27 cellular contexts compared by ENCODE assay signal in the genomic region with DNA sequence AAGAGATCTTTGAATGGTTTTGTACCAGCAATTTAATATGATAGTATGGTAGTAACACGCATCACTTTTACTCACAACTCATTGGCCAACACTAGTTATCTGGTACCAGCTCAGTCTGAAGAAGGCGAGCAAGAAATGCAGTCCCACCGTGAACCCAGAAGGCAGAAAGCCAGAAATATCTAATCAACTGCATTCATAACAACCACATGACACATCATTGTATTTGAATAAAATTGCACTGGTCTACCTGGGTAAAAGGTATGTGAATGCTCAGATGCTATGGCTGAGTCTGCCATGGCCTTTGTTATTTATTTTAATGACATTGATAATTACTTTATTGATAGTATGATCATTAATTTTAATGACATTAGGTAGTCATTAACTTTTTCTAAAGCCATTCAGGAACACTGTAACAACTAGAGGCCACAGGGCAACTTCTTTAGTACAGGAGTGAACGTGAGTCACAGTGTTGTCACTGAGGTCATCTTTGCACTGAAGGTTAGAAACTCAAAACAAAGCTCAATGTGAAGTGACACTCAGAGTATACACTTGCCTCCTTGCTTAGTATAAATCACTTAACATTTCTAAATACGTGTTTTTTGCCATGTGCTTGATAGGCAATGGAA.
A peak's percentile ranks its signal among the peaks of the same experiment; 100 is the strongest.
DNase-seq lines count a peak whose midpoint lies in the region; ATAC-seq, FAIRE-seq and TF ChIP-seq lines count a peak whose summit lies in the region.
"Had no signal": no experiment of that assay in that cellular context is flagged by ENCODE, and none has a peak within 500 bp of the region (broad histone marks: within the 10 kb centered on the region; RNA-seq: fewer than 3 reads in every experiment).

No MANE protein-coding gene starts in this region.

- H4K5ac ChIP-seq in H1 (ENCODE audit: insufficient read length, low read depth, low read length), result no peak overlapping the region

- WGBS in H1 (ENCODE audit: extremely low coverage in 1 of 2, insufficient coverage in 1 of 2, insufficient read length in 1 of 2, insufficient replicate concordance in 2 of 2, low coverage in 1 of 2, low lambda C conversion rate in 2 of 2, missing lambda C conversion rate in 1 of 2), 2 experiments, result 92% methylated on average over 5 of the region's 5 CpGs; no CpG with 5 or more reads in 1 of the 2 experiments

- H3K23ac ChIP-seq in H1 (ENCODE audit: insufficient read length), result no peak overlapping the region

- H3K9me3 ChIP-seq in H1 (ENCODE audit: insufficient read depth in 2 of 2, low read depth in 1 of 2, low read length in 1 of 2), result no peaks in the 10 kb centered on the region
- H3K9me3 ChIP-seq: colonic mucosa, suprapubic skin had no signal

- H3K27me3 ChIP-seq in H1 (replicated peaks in 1 of 4; ENCODE audit: control insufficient read depth in 3 of 4, extremely low read depth in 1 of 4, insufficient read depth in 3 of 4, low read length in 3 of 4), result no peaks in the 10 kb centered on the region; a peak in 1 of 7 replicates
- H3K27me3 ChIP-seq: colonic mucosa, suprapubic skin had no signal

- POLR2A ChIA-PET in H1 (lab: Charles Lee; ENCODE audit: partially characterized antibody), result no interaction called here

- H2BK120ac ChIP-seq in H1 (replicated peaks; ENCODE audit: low read depth, low read length), result no peak overlapping the region

- H4K91ac ChIP-seq in H1 (replicated peaks; ENCODE audit: insufficient read length, low read length), result no peak overlapping the region

- no peaks in the 10 kb centered on the region for H3K79me2 ChIP-seq in H1 (ENCODE audit: control insufficient read depth in 1 of 2, insufficient read depth in 2 of 2, low read length in 2 of 2)

- FAIRE-seq in H1 (lab: Jason Lieb, UNC), result no peak
- FAIRE-seq: GM19239, urothelium cell line had no signal

- H2BK5ac ChIP-seq in H1 (ENCODE audit: low read depth, low read length), result no peak overlapping the region

- no peak overlapping the region for H2AFZ ChIP-seq in H1 (ENCODE audit: low read length)

- no peak for TF ChIP-seq POLR2A in H1 (IDR thresholded peaks at IDR 0.05; ENCODE audit: control extremely low read depth in 1 of 2, low read depth in 2 of 2, low read length in 2 of 2)

- TF ChIP-seq EP300 in H1 (IDR thresholded peaks at IDR 0.05; ENCODE audit: borderline replicate concordance in 1 of 2, low read depth in 2 of 2, low read length in 2 of 2), result no peak

- no peaks in the 10 kb centered on the region for H3K36me3 ChIP-seq in H1 (ENCODE audit: control insufficient read depth in 2 of 4, insufficient read depth in 4 of 4, low read length in 3 of 4)
- H3K36me3 ChIP-seq: colonic mucosa, suprapubic skin had no signal

- no peak for TF ChIP-seq RAD21 in H1 (IDR thresholded peaks at IDR 0.05 in 1 of 2, conservative IDR thresholded peaks at IDR 0.05 in 1 of 2; ENCODE audit: low read depth in 2 of 2, low read length in 2 of 2)

- no peak overlapping the region for H3K27ac ChIP-seq in H1 (ENCODE audit: low read depth, low read length)
- H3K27ac ChIP-seq: colonic mucosa, suprapubic skin, VCaP had no signal

- no peaks in the 10 kb centered on the region for H4K20me1 ChIP-seq in H1 (replicated peaks in 1 of 2; ENCODE audit: control insufficient read depth in 1 of 2, insufficient read depth in 2 of 2, low read length in 2 of 2)

- BruUV-seq in Calu3 (replicated peaks; lab: Mats Ljungman, UMichigan), result no TSS peak

- H3K27ac Mint-ChIP-seq in Calu3 (ENCODE audit: unreplicated experiment) (peak overlapping the region; percentile 97), mesothelial cell of epicardium (peak overlapping the region; percentile 68)
- H3K27ac Mint-ChIP-seq: activated naive CD4-positive, alpha-beta T cell treated with anti-CD3 and anti-CD28 coated beads for 36 hours; memory B cell had no signal

- H3K36me3 Mint-ChIP-seq in Calu3 (ENCODE audit: insufficient read depth, unreplicated experiment), result peaks cover 29% of the 10 kb centered on the region
- H3K36me3 Mint-ChIP-seq in mesothelial cell of epicardium, result no peaks in the 10 kb centered on the region

- H3K56ac ChIP-seq in H1 (replicated peaks; ENCODE audit: insufficient read length, low read depth, low read length), result no peak overlapping the region

- peaks cover 0 to 8% (median under 1%) of the 10 kb centered on the region in 4 experiments; a peak in 4 of 7 replicates for H3K4me1 ChIP-seq in H1 (replicated peaks in 1 of 4; ENCODE audit: control insufficient read depth in 3 of 4, insufficient read depth in 4 of 4, low read length in 3 of 4)
- H3K4me1 ChIP-seq: colonic mucosa had no signal

- H3K4me2 ChIP-seq in H1 (ENCODE audit: insufficient read depth in 1 of 2, low read depth in 2 of 2, low read length in 2 of 2), result no peak overlapping the region
- H3K4me2 ChIP-seq: smooth muscle cell had no signal

- no peaks in the 10 kb centered on the region for H3K79me1 ChIP-seq in H1 (ENCODE audit: low read depth, low read length)

- ATAC-seq in HG02588 (IDR thresholded peaks at IDR 0.05; ENCODE audit: unreplicated experiment), result no peak
- ATAC-seq in HG03342 (IDR thresholded peaks at IDR 0.05; ENCODE audit: unreplicated experiment), result no peak
- no peak for ATAC-seq in GM21576 (IDR thresholded peaks at IDR 0.05; ENCODE audit: unreplicated experiment)
- ATAC-seq: left cardiac atrium had no signal

- intact Hi-C loops in Calu3 (cut with micrococcal nuclease; ENCODE audit: unreplicated experiment), result loop anchor here (1.0 to 5.0 kb wide), 2 partner anchors 104 to 157 kb away; no protein-coding TSS in a partner anchor

- H3K14ac ChIP-seq in H1 (ENCODE audit: insufficient read length), result no peak overlapping the region

- peak; percentile 30 for DNase-seq in Calu3
- peak; percentile 28 for DNase-seq in HT1080 (ENCODE audit: low read depth)
- no peak for DNase-seq in H1 (ENCODE audit: low read depth in 1 of 2, low spot score in 2 of 2)
- no peak for DNase-seq in mesothelial cell of epicardium (ENCODE audit: low spot score in 2 of 2, unreplicated experiment in 2 of 2)
- no peak for DNase-seq in iPS-NIHi7 (ENCODE audit: extremely low spot score)
- DNase-seq: activated CD4-positive, alpha-beta T cell treated with anti-CD3 and anti-CD28 coated beads for 48 hours; activated naive CD4-positive, alpha-beta T cell treated with anti-CD3 and anti-CD28 coated beads for 36 hours; activated T-cell treated with anti-CD3 and anti-CD28 coated beads, Interleukin-2, amount 50 U/mL, for 48 hours; colonic mucosa; COR-L47; glutamatergic neuron; GOT3; left cardiac atrium; NCI-H1105; NCI-H2029; NCI-H226; nucleus accumbens; stimulated activated CD4-positive, alpha-beta T cell treated with anti-CD3 and anti-CD28 coated beads, Interleukin-2, amount 100 ng/mL, for 24 hours had no signal

- no peak overlapping the region for H4K8ac ChIP-seq in H1 (ENCODE audit: extremely low read depth, insufficient read depth, low read length)

- H3K27me3 Mint-ChIP-seq in Calu3 (ENCODE audit: unreplicated experiment) (no peaks in the 10 kb centered on the region), mesothelial cell of epicardium (ENCODE audit: low read depth) (no peaks in the 10 kb centered on the region)

- H3K4me3 Mint-ChIP-seq in Calu3 (ENCODE audit: low read depth, unreplicated experiment), result no peak overlapping the region
- no peak overlapping the region for H3K4me3 Mint-ChIP-seq in mesothelial cell of epicardium
- H3K4me3 Mint-ChIP-seq: activated naive CD4-positive, alpha-beta T cell treated with anti-CD3 and anti-CD28 coated beads for 36 hours; memory B cell had no signal

- CTCF ChIA-PET in Calu3 (lab: Charles Lee), result interaction anchor here (0.6 to 0.8 kb wide), 2 partner anchors 168 to 175 kb away, joined by 3 to 4 read pairs; no protein-coding TSS in a partner anchor
- CTCF ChIA-PET in H1 (lab: Charles Lee; ENCODE audit: partially characterized antibody), result no interaction called here

- H3K9me3 Mint-ChIP-seq in Calu3 (ENCODE audit: low read depth, unreplicated experiment) (no peaks in the 10 kb centered on the region), mesothelial cell of epicardium (no peaks in the 10 kb centered on the region)
- H3K9me3 Mint-ChIP-seq: activated naive CD4-positive, alpha-beta T cell treated with anti-CD3 and anti-CD28 coated beads for 36 hours had no signal

- H2AK5ac ChIP-seq in H1 (ENCODE audit: low read depth, low read length), result no peak overlapping the region

- H3K4me1 Mint-ChIP-seq in Calu3 (ENCODE audit: low read depth, unreplicated experiment) (peaks cover 93% of the 10 kb centered on the region), mesothelial cell of epicardium (peaks cover 59% of the 10 kb centered on the region)
- H3K4me1 Mint-ChIP-seq: memory B cell had no signal

- H3K23me2 ChIP-seq in H1 (ENCODE audit: low read depth, low read length), result no peaks in the 10 kb centered on the region

- H2BK15ac ChIP-seq in H1 (ENCODE audit: low read length), result no peak overlapping the region

- H3K4me3 ChIP-seq in H1 (ENCODE audit: extremely low read depth in 1 of 4, insufficient read depth in 2 of 4, low read depth in 3 of 4, low read length in 4 of 4), result no peak overlapping the region
- H3K4me3 ChIP-seq: colonic mucosa, smooth muscle cell, suprapubic skin had no signal

- H3K9ac ChIP-seq in H1 (replicated peaks in 1 of 4; ENCODE audit: extremely low read depth in 1 of 4, low read depth in 3 of 4, low read length in 3 of 4), result no peak overlapping the region; a peak in 1 of 7 replicates

- no peak overlapping the region for H2BK20ac ChIP-seq in H1 (ENCODE audit: low read length)

- H3K18ac ChIP-seq in H1 (ENCODE audit: extremely low read depth, low read length), result no peak overlapping the region

- 0 out of 2 replicates have a peak overlapping the region, but pooled peaks have one; percentile 30 for H2BK12ac ChIP-seq in H1 (ENCODE audit: low read depth, low read length)

- no peak for TF ChIP-seq CTCF in Calu3 (IDR thresholded peaks at IDR 0.05; ENCODE audit: unreplicated experiment)
- TF ChIP-seq CTCF in H1 (IDR thresholded peaks at IDR 0.05; ENCODE audit: control extremely low read depth in 1 of 3, insufficient read depth in 1 of 3, low read depth in 1 of 3, low read length in 3 of 3), result no peak
- no peak for TF ChIP-seq CTCF in mesothelial cell of epicardium (IDR thresholded peaks at IDR 0.05; ENCODE audit: unreplicated experiment)

- H3K4ac ChIP-seq in H1 (replicated peaks; ENCODE audit: insufficient read length, low read depth, low read length), result no peak overlapping the region

TF ChIP-seq in H1, 55 proteins besides CTCF, POLR2A, EP300 and RAD21 (continues in another document):
- TF ChIP-seq RBBP5 (IDR thresholded peaks at IDR 0.05; ENCODE audit: borderline replicate concordance, low read depth, low read length) (no peak), GTF2F1 (IDR thresholded peaks at IDR 0.05; ENCODE audit: borderline replicate concordance, low read depth, low read length) (no peak), RNF2 (IDR thresholded peaks at IDR 0.05; ENCODE audit: borderline replicate concordance, low read depth, low read length, missing control alignments, poor library complexity, severe bottlenecking) (no peak)
- TF ChIP-seq, protein P1, sequence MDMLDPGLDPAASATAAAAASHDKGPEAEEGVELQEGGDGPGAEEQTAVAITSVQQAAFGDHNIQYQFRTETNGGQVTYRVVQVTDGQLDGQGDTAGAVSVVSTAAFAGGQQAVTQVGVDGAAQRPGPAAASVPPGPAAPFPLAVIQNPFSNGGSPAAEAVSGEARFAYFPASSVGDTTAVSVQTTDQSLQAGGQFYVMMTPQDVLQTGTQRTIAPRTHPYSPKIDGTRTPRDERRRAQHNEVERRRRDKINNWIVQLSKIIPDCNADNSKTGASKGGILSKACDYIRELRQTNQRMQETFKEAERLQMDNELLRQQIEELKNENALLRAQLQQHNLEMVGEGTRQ (IDR thresholded peaks at IDR 0.05; ENCODE audit: low read length), result no peak

Comparison
In these comparisons a context has a peak if more than half of its experiments do, and no peak if none do; other contexts are left out.
1. DNase-seq: peak in Calu3 (single experiment) and HT1080 (single experiment); none in H1 (0 of 2), mesothelial cell of epicardium (0 of 2) and iPS-NIHi7 (single experiment).